In the genomic region with DNA sequence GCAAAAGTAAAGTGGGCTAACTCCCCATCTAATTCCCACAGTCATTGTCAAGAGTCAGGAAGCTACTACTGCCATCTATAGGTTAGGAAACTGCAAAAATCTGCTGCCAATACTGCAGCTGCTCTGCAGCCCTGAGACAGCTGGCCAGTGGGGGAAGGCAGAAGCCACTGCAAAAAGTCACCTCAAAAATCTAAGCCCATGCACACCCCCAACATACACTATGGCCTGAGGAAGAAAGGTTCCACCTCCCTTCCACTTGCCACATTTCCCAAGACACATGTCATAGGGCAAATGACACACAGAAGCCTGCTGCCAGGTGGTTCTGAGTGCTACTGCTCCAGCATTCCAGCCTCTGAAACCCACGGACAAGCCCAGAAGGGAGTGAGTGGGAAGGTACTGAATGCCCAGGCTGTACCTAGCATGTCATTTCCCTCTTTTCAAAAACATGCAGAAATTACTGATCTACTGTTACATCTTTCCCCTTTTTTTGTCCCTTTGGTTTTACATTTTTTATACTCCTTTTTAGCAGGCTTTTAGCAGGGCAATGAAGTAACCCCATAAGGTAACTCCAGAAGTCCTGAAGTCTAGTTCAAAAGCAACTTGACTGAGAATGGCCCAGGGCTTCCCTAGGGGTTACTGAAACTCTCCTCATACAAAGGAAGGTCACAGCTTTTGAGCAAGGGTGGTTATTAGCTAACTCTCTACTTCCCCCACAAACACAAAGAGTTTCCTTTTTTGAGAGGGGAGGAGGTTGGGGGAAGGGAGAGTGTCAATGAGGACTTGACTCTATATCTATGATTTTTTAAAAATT, we compare ENCODE assay signal across 1 cellular context.
A peak's percentile ranks its signal among the peaks of the same experiment; 100 is the strongest.
TF ChIP-seq lines count a peak whose summit lies in the region.

No MANE protein-coding gene starts in this region.

TF ChIP-seq in K562, 482 proteins besides CTCF, POLR2A, EP300 and RAD21 (continued from another document and continues in another):
- TF ChIP-seq CLOCK (CRISPR knock-in tag; IDR thresholded peaks at IDR 0.05; ENCODE audit: borderline replicate concordance) = no peak
- TF ChIP-seq HCFC1 (IDR thresholded peaks at IDR 0.05; ENCODE audit: low read depth, low read length) = no peak
- TF ChIP-seq ZNF512 (tag; IDR thresholded peaks at IDR 0.05) = no peak
- TF ChIP-seq POLR2B (IDR thresholded peaks at IDR 0.05; ENCODE audit: low read depth, partially characterized antibody) = no peak
- TF ChIP-seq ZNF274 (IDR thresholded peaks at IDR 0.05; ENCODE audit: borderline replicate concordance, low read depth, low read length) = no peak
- no peak for TF ChIP-seq ZFPM2 (CRISPR knock-in tag; IDR thresholded peaks at IDR 0.05)
- TF ChIP-seq ZKSCAN1 (IDR thresholded peaks at IDR 0.05; ENCODE audit: low read depth, low read length) = no peak
- TF ChIP-seq SMARCA4 (IDR thresholded peaks at IDR 0.05) = no peak
- TF ChIP-seq CREBBP (IDR thresholded peaks at IDR 0.05; ENCODE audit: low read depth, low read length) = no peak
- TF ChIP-seq NFE2 (IDR thresholded peaks at IDR 0.05; ENCODE audit: low read depth) = peak; percentile 81
- TF ChIP-seq HOXB6 (CRISPR knock-in tag; IDR thresholded peaks at IDR 0.05; ENCODE audit: borderline replicate concordance) = no peak
- TF ChIP-seq PHF21A (IDR thresholded peaks at IDR 0.05; ENCODE audit: borderline replicate concordance, low read depth) = no peak; the same call in 1 of the 2 replicates
- peak; percentile 64; the same call in 1 of the 2 replicates for TF ChIP-seq XRCC5 (IDR thresholded peaks at IDR 0.05; ENCODE audit: low read depth, low read length)
- no peak for TF ChIP-seq ZFX (CRISPR knock-in tag; IDR thresholded peaks at IDR 0.05)
- no peak for TF ChIP-seq SP2 (IDR thresholded peaks at IDR 0.05; ENCODE audit: extremely low read depth, low read depth, low read length, poor library complexity, severe bottlenecking)
- TF ChIP-seq ZNF785 (CRISPR knock-in tag; IDR thresholded peaks at IDR 0.05) = no peak
- TF ChIP-seq RNF2 (IDR thresholded peaks at IDR 0.05) = no peak
- peak; percentile 15; the same call in 1 of the 2 replicates for TF ChIP-seq NBN (IDR thresholded peaks at IDR 0.05; ENCODE audit: low read depth)
- TF ChIP-seq FOXA3 (CRISPR knock-in tag; conservative IDR thresholded peaks at IDR 0.05 in 1 of 2, IDR thresholded peaks at IDR 0.05 in 1 of 2) = no peak
- no peak for TF ChIP-seq SMAD2 (IDR thresholded peaks at IDR 0.05; ENCODE audit: low read depth, low read length)
- no peak for TF ChIP-seq FOXP1 (CRISPR knock-in tag; IDR thresholded peaks at IDR 0.05)
- peak; percentile 25; the same call in 1 of the 2 replicates for TF ChIP-seq HMGXB4 (CRISPR knock-in tag; IDR thresholded peaks at IDR 0.05)
- TF ChIP-seq ZNF76 (CRISPR knock-in tag; IDR thresholded peaks at IDR 0.05; ENCODE audit: borderline replicate concordance) = no peak
- TF ChIP-seq GATA2 (CRISPR knock-in tag; IDR thresholded peaks at IDR 0.05) = no peak
- no peak for TF ChIP-seq SMAD1 (IDR thresholded peaks at IDR 0.05; ENCODE audit: low read depth, low read length, partially characterized antibody)
- TF ChIP-seq HOMEZ (CRISPR knock-in tag; IDR thresholded peaks at IDR 0.05) = no peak
- TF ChIP-seq UBTF (IDR thresholded peaks at IDR 0.05; ENCODE audit: borderline replicate concordance in 1 of 2, low read depth in 2 of 2, low read length in 2 of 2) = peak in 1 of 2 experiments; percentile 30; a peak in 1 of 4 replicates
- TF ChIP-seq ZBED1 (IDR thresholded peaks at IDR 0.05) = no peak
- TF ChIP-seq, protein P1, sequence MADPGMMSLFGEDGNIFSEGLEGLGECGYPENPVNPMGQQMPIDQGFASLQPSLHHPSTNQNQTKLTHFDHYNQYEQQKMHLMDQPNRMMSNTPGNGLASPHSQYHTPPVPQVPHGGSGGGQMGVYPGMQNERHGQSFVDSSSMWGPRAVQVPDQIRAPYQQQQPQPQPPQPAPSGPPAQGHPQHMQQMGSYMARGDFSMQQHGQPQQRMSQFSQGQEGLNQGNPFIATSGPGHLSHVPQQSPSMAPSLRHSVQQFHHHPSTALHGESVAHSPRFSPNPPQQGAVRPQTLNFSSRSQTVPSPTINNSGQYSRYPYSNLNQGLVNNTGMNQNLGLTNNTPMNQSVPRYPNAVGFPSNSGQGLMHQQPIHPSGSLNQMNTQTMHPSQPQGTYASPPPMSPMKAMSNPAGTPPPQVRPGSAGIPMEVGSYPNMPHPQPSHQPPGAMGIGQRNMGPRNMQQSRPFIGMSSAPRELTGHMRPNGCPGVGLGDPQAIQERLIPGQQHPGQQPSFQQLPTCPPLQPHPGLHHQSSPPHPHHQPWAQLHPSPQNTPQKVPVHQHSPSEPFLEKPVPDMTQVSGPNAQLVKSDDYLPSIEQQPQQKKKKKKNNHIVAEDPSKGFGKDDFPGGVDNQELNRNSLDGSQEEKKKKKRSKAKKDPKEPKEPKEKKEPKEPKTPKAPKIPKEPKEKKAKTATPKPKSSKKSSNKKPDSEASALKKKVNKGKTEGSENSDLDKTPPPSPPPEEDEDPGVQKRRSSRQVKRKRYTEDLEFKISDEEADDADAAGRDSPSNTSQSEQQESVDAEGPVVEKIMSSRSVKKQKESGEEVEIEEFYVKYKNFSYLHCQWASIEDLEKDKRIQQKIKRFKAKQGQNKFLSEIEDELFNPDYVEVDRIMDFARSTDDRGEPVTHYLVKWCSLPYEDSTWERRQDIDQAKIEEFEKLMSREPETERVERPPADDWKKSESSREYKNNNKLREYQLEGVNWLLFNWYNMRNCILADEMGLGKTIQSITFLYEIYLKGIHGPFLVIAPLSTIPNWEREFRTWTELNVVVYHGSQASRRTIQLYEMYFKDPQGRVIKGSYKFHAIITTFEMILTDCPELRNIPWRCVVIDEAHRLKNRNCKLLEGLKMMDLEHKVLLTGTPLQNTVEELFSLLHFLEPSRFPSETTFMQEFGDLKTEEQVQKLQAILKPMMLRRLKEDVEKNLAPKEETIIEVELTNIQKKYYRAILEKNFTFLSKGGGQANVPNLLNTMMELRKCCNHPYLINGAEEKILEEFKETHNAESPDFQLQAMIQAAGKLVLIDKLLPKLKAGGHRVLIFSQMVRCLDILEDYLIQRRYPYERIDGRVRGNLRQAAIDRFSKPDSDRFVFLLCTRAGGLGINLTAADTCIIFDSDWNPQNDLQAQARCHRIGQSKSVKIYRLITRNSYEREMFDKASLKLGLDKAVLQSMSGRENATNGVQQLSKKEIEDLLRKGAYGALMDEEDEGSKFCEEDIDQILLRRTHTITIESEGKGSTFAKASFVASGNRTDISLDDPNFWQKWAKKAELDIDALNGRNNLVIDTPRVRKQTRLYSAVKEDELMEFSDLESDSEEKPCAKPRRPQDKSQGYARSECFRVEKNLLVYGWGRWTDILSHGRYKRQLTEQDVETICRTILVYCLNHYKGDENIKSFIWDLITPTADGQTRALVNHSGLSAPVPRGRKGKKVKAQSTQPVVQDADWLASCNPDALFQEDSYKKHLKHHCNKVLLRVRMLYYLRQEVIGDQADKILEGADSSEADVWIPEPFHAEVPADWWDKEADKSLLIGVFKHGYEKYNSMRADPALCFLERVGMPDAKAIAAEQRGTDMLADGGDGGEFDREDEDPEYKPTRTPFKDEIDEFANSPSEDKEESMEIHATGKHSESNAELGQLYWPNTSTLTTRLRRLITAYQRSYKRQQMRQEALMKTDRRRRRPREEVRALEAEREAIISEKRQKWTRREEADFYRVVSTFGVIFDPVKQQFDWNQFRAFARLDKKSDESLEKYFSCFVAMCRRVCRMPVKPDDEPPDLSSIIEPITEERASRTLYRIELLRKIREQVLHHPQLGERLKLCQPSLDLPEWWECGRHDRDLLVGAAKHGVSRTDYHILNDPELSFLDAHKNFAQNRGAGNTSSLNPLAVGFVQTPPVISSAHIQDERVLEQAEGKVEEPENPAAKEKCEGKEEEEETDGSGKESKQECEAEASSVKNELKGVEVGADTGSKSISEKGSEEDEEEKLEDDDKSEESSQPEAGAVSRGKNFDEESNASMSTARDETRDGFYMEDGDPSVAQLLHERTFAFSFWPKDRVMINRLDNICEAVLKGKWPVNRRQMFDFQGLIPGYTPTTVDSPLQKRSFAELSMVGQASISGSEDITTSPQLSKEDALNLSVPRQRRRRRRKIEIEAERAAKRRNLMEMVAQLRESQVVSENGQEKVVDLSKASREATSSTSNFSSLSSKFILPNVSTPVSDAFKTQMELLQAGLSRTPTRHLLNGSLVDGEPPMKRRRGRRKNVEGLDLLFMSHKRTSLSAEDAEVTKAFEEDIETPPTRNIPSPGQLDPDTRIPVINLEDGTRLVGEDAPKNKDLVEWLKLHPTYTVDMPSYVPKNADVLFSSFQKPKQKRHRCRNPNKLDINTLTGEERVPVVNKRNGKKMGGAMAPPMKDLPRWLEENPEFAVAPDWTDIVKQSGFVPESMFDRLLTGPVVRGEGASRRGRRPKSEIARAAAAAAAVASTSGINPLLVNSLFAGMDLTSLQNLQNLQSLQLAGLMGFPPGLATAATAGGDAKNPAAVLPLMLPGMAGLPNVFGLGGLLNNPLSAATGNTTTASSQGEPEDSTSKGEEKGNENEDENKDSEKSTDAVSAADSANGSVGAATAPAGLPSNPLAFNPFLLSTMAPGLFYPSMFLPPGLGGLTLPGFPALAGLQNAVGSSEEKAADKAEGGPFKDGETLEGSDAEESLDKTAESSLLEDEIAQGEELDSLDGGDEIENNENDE (IDR thresholded peaks at IDR 0.05; ENCODE audit: low read depth, low read length) = no peak
- TF ChIP-seq, protein P2, sequence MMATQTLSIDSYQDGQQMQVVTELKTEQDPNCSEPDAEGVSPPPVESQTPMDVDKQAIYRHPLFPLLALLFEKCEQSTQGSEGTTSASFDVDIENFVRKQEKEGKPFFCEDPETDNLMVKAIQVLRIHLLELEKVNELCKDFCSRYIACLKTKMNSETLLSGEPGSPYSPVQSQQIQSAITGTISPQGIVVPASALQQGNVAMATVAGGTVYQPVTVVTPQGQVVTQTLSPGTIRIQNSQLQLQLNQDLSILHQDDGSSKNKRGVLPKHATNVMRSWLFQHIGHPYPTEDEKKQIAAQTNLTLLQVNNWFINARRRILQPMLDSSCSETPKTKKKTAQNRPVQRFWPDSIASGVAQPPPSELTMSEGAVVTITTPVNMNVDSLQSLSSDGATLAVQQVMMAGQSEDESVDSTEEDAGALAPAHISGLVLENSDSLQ (IDR thresholded peaks at IDR 0.05) = no peak
